In genomic region chr11:9613830-9614762, GRCh38 we compare ENCODE assay signal across 8 cellular contexts. TPM values are rescaled to one million over a fixed set of nuclear protein-coding genes. Genes with fewer than 3 reads are reported as not detected.
DNase-seq lines count a peak whose midpoint lies in the region; ATAC-seq and TF ChIP-seq lines count a peak whose summit lies in the region.

No MANE protein-coding gene starts in this region.

- H3K36me3 ChIP-seq in CD4-positive, alpha-beta memory T cell (ENCODE audit: insufficient read depth, low read length): no peaks in the 10 kb centered on the region

- H3K27ac ChIP-seq in CD4-positive, alpha-beta memory T cell (ENCODE audit: low read depth, low read length): peak overlapping the region; percentile 88

- ATAC-seq in GM19324 (IDR thresholded peaks at IDR 0.05; ENCODE audit: low FRiP score, unreplicated experiment) (peak; percentile 84), HG03442 (IDR thresholded peaks at IDR 0.05; ENCODE audit: unreplicated experiment) (peak; percentile 67)

- POLR2A ChIA-PET in CD4-positive, alpha-beta memory T cell (lab: Charles Lee; ENCODE audit: partially characterized antibody): interaction anchor here (0.7 to 2.3 kb wide), 19 partner anchors 10 to 1627 kb away, joined by 3 to 91 read pairs (median 5); partner anchors contain the start of genes EIF3F, WEE1 and ZNF143

- no peaks in the 10 kb centered on the region for H3K27me3 Mint-ChIP-seq in CD4-positive, alpha-beta memory T cell
- H3K27me3 Mint-ChIP-seq in endothelial cell (ENCODE audit: unreplicated experiment) (peaks cover 14% of the 10 kb centered on the region), mesothelial cell of epicardium (ENCODE audit: low read depth) (no peaks in the 10 kb centered on the region)

- intact Hi-C loops in CD4-positive, alpha-beta memory T cell (cut with micrococcal nuclease): loop anchor here (1.0 to 5.0 kb wide), 8 partner anchors 41 to 932 kb away; partner anchors contain the start of genes RPL27A, SWAP70, TMEM9B and TRIM66

- H3K9me3 ChIP-seq in CD4-positive, alpha-beta memory T cell (ENCODE audit: control insufficient read depth in 1 of 2, low read length in 2 of 2): no peaks in the 10 kb centered on the region

- peak; percentile 67 for TF ChIP-seq CTCF in endothelial cell (IDR thresholded peaks at IDR 0.05; ENCODE audit: unreplicated experiment)
- peak; percentile 62 for TF ChIP-seq CTCF in mesothelial cell of epicardium (IDR thresholded peaks at IDR 0.05; ENCODE audit: unreplicated experiment)

- peaks cover 12 to 20% (median 14%) of the 10 kb centered on the region in 4 donors for H3K4me1 Mint-ChIP-seq in CD4-positive, alpha-beta memory T cell
- H3K4me1 Mint-ChIP-seq in endothelial cell (ENCODE audit: unreplicated experiment) (peaks cover 12% of the 10 kb centered on the region), mesothelial cell of epicardium (peaks cover 43% of the 10 kb centered on the region)

- H3K36me3 Mint-ChIP-seq in CD4-positive, alpha-beta memory T cell: peaks cover 0 to 1% of the 10 kb centered on the region in 2 donors
- peaks cover 3% of the 10 kb centered on the region for H3K36me3 Mint-ChIP-seq in endothelial cell (ENCODE audit: low read depth, unreplicated experiment)
- no peaks in the 10 kb centered on the region for H3K36me3 Mint-ChIP-seq in mesothelial cell of epicardium

- CTCF ChIA-PET in CD4-positive, alpha-beta memory T cell (lab: Charles Lee; ENCODE audit: partially characterized antibody): interaction anchor here (0.6 to 8.0 kb wide), 28 partner anchors 10 to 693 kb away, joined by 3 to 267 read pairs (median 5); partner anchors contain the start of gene WEE1

- H3K9me3 Mint-ChIP-seq in CD4-positive, alpha-beta memory T cell: no peaks in the 10 kb centered on the region
- H3K9me3 Mint-ChIP-seq in endothelial cell (ENCODE audit: unreplicated experiment) (no peaks in the 10 kb centered on the region), mesothelial cell of epicardium (peaks cover 3% of the 10 kb centered on the region)

- peaks cover 16% of the 10 kb centered on the region for H3K4me1 ChIP-seq in CD4-positive, alpha-beta memory T cell (ENCODE audit: insufficient read depth, low read length)

- DNase-seq in CD4-positive, alpha-beta memory T cell: peak; percentile 87 to 94 (median 87)
- DNase-seq in NOMO-1 treated with dmso at 0.1 percent for 144 hours (lab: John Stamatoyannopoulos, UW; ENCODE audit: unreplicated experiment) (peak; percentile 81), endothelial cell (ENCODE audit: low spot score) (peak; percentile 93), mesothelial cell of epicardium (ENCODE audit: low spot score in 2 of 2, unreplicated experiment in 2 of 2) (peak; percentile 80 to 91)
- peak; percentile 91 for DNase-seq in activated CD8-positive, alpha-beta memory T cell treated with anti-CD3 and anti-CD28 coated beads, Interleukin-2, amount 50 U/mL, for 4 hours
- DNase-seq in stimulated activated CD8-positive, alpha-beta memory T cell treated with anti-CD3 and anti-CD28 coated beads, Interleukin-15, amount 100 ng/mL, for 48 hours (ENCODE audit: low read depth in 2 of 2): peak; percentile 91

- H3K4me3 ChIP-seq in CD4-positive, alpha-beta memory T cell (ENCODE audit: low read length in 2 of 2): peak overlapping the region; percentile 49 to 67

- peak overlapping the region; percentile 94 to 100 (median 98) for H3K27ac Mint-ChIP-seq in CD4-positive, alpha-beta memory T cell
- H3K27ac Mint-ChIP-seq in endothelial cell (ENCODE audit: unreplicated experiment) (peak overlapping the region; percentile 98), mesothelial cell of epicardium (peak overlapping the region; percentile 100)

- H3K27me3 ChIP-seq in CD4-positive, alpha-beta memory T cell (ENCODE audit: insufficient read depth, low read length): no peaks in the 10 kb centered on the region

- peak overlapping the region; percentile 91 to 100 (median 97) for H3K4me3 Mint-ChIP-seq in CD4-positive, alpha-beta memory T cell
- H3K4me3 Mint-ChIP-seq in endothelial cell (ENCODE audit: unreplicated experiment): peak overlapping the region; percentile 88
- peak overlapping the region; percentile 77 for H3K4me3 Mint-ChIP-seq in mesothelial cell of epicardium

RNA-seq across cellular contexts. Expression of gene WEE1, which starts 40.6 kb away (rescaled TPM):
- 10 to 100 TPM; 11.1 to 11.7 TPM for total RNA-seq in CD4-positive, alpha-beta memory T cell
- 1 to 10 TPM; 5.8 to 8.2 TPM for polyA plus RNA-seq in CD4-positive, alpha-beta memory T cell
- total RNA-seq in endothelial cell (ENCODE audit: unreplicated experiment) (24.0 TPM), mesothelial cell of epicardium (64.7 to 67.2 TPM (median 66.4 TPM) in 3 replicates)

RNA-seq across cellular contexts. Expression of gene SWAP70, which starts 49.8 kb away (rescaled TPM):
- 1 to 10 TPM; 4.7 to 5.2 TPM for total RNA-seq in CD4-positive, alpha-beta memory T cell
- polyA plus RNA-seq in CD4-positive, alpha-beta memory T cell: 1 to 10 TPM; 2.2 to 6.6 TPM
- total RNA-seq in endothelial cell (ENCODE audit: unreplicated experiment) (36.0 TPM), mesothelial cell of epicardium (22.9 to 25.9 TPM (median 24.0 TPM) in 3 replicates)

Comparison
In these comparisons a context has a peak if more than half of its experiments do, and no peak if none do; other contexts are left out.
1. Peak in every context shown above with its lines: DNase-seq, ATAC-seq, H3K4me3 ChIP-seq and H3K27ac ChIP-seq.